Comparison of ENCODE assay signal across 15 cellular contexts in the genomic region with DNA sequence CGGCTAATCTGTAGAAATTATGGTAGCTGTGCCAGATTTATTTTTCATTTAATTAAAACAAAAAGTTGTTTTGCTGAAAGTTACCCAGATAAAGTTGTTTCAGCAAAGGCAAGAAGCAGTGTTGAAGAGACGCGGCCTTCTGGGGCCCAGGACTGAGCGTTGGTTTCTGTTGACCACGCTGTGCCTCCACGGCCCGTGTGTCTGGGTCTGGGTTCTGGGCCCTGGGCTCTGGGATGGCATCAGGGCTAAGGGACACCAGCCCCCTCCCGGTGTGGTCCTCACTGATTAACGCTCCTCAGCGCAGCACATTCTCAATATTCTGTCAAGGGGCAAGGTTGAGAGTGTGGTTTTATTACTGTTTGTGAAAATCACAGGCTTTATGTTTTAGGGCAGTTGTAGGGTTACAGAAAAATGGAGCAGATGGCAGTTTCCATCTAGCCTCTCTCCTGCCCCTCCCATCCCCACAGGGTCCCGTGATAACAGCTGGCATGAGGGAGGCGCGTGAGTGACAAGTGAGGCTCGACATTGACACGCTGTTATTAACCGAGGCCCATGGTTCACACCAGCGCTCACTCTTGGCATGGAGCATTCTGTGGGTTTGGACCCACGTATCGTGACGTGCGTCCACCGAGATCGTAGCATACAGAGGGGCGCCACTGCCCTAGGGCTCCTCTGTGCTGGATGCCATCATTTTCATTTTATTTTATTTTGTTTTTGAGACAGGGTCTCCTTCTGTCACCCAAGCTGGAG.
DNase-seq lines count a peak whose midpoint lies in the region; ATAC-seq, FAIRE-seq and TF ChIP-seq lines count a peak whose summit lies in the region.
"Had no signal": no experiment of that assay in that cellular context is flagged by ENCODE, and none has a peak within 500 bp of the region (broad histone marks: within the 10 kb centered on the region; RNA-seq: fewer than 3 reads in every experiment).

No MANE protein-coding gene starts in this region.

- FAIRE-seq in H1 (lab: Jason Lieb, UNC): no peak
- FAIRE-seq: A549, G401.6, GM12891 had no signal

- no peaks in the 10 kb centered on the region for H3K23me2 ChIP-seq in H1 (ENCODE audit: low read depth, low read length)

- H3K27ac ChIP-seq in BLaER1 (no peak overlapping the region), H1 (ENCODE audit: low read depth, low read length) (no peak overlapping the region)
- H3K27ac ChIP-seq: A549 had no signal

- H3K18ac ChIP-seq in H1 (ENCODE audit: extremely low read depth, low read length): no peak overlapping the region

- TF ChIP-seq RAD21 in H1 (IDR thresholded peaks at IDR 0.05 in 1 of 2, conservative IDR thresholded peaks at IDR 0.05 in 1 of 2; ENCODE audit: low read depth in 2 of 2, low read length in 2 of 2): no peak

- ATAC-seq in HG03457 (IDR thresholded peaks at IDR 0.05; ENCODE audit: unreplicated experiment): no peak
- ATAC-seq: A549, GM23338 had no signal

- no peak for TF ChIP-seq CTCF in H1 (IDR thresholded peaks at IDR 0.05; ENCODE audit: control extremely low read depth in 1 of 3, insufficient read depth in 1 of 3, low read depth in 1 of 3, low read length in 3 of 3)

- TF ChIP-seq EP300 in H1 (IDR thresholded peaks at IDR 0.05; ENCODE audit: borderline replicate concordance in 1 of 2, low read depth in 2 of 2, low read length in 2 of 2): no peak

- peaks cover 5% of the 10 kb centered on the region for H3K79me1 ChIP-seq in H1 (ENCODE audit: low read depth, low read length)

- H3K9ac ChIP-seq in BLaER1 (no peak overlapping the region), H1 (replicated peaks in 1 of 4; ENCODE audit: extremely low read depth in 1 of 4, low read depth in 3 of 4, low read length in 3 of 4) (no peak overlapping the region)

- peaks cover 18% of the 10 kb centered on the region for H3K9me3 ChIP-seq in BLaER1
- H3K9me3 ChIP-seq in H1 (ENCODE audit: insufficient read depth in 2 of 2, low read depth in 1 of 2, low read length in 1 of 2): peaks cover 2 to 3% of the 10 kb centered on the region in 2 experiments; a peak in 1 of 4 replicates
- H3K9me3 ChIP-seq: A549 had no signal

- H3K36me3 ChIP-seq in BLaER1 (no peaks in the 10 kb centered on the region; the same call in 1 of the 2 replicates), H1 (ENCODE audit: control insufficient read depth in 2 of 4, insufficient read depth in 4 of 4, low read length in 3 of 4) (no peaks in the 10 kb centered on the region)

- H3K23ac ChIP-seq in H1 (ENCODE audit: insufficient read length): no peak overlapping the region

- H4K91ac ChIP-seq in H1 (replicated peaks; ENCODE audit: insufficient read length, low read length): no peak overlapping the region

- H3K79me2 ChIP-seq in H1 (ENCODE audit: control insufficient read depth in 1 of 2, insufficient read depth in 2 of 2, low read length in 2 of 2): no peaks in the 10 kb centered on the region

- POLR2A ChIA-PET in H1 (lab: Charles Lee; ENCODE audit: partially characterized antibody): no interaction called here

- no peak for TF ChIP-seq POLR2A in H1 (IDR thresholded peaks at IDR 0.05; ENCODE audit: control extremely low read depth in 1 of 2, low read depth in 2 of 2, low read length in 2 of 2)

- no peak overlapping the region for H2BK120ac ChIP-seq in H1 (replicated peaks; ENCODE audit: low read depth, low read length)

- H2BK12ac ChIP-seq in H1 (ENCODE audit: low read depth, low read length): no peak overlapping the region

- H3K4me1 ChIP-seq in BLaER1 (peaks cover 50% of the 10 kb centered on the region), H1 (replicated peaks in 1 of 4; ENCODE audit: control insufficient read depth in 3 of 4, insufficient read depth in 4 of 4, low read length in 3 of 4) (no peaks in the 10 kb centered on the region)
- H3K4me1 ChIP-seq: A549 had no signal

- peaks cover 13% of the 10 kb centered on the region; the same call in 1 of the 2 replicates for H3K27me3 ChIP-seq in BLaER1
- H3K27me3 ChIP-seq in H1 (replicated peaks in 1 of 4; ENCODE audit: control insufficient read depth in 3 of 4, extremely low read depth in 1 of 4, insufficient read depth in 3 of 4, low read length in 3 of 4): no peaks in the 10 kb centered on the region

- H3K56ac ChIP-seq in H1 (replicated peaks; ENCODE audit: insufficient read length, low read depth, low read length): no peak overlapping the region

- peak overlapping the region; percentile 13; the same call in 1 of the 2 replicates for H2BK5ac ChIP-seq in H1 (ENCODE audit: low read depth, low read length)

- H3K14ac ChIP-seq in H1 (ENCODE audit: insufficient read length): no peak overlapping the region

- no peak overlapping the region for H4K8ac ChIP-seq in H1 (ENCODE audit: extremely low read depth, insufficient read depth, low read length)

- H2BK20ac ChIP-seq in H1 (ENCODE audit: low read length): no peak overlapping the region

- H4K20me1 ChIP-seq in BLaER1 (peaks cover 22% of the 10 kb centered on the region), H1 (replicated peaks in 1 of 2; ENCODE audit: control insufficient read depth in 1 of 2, insufficient read depth in 2 of 2, low read length in 2 of 2) (peaks cover 5 to 16% of the 10 kb centered on the region in 2 experiments)

- H3K4me3 ChIP-seq in BLaER1 (no peak overlapping the region), H1 (ENCODE audit: extremely low read depth in 1 of 4, insufficient read depth in 2 of 4, low read depth in 3 of 4, low read length in 4 of 4) (no peak overlapping the region)
- H3K4me3 ChIP-seq: A549, GM23338 had no signal

- no peak overlapping the region for H2AFZ ChIP-seq in H1 (ENCODE audit: low read length)
- H2AFZ ChIP-seq: GM23338 had no signal

- CTCF ChIA-PET in H1 (lab: Charles Lee; ENCODE audit: partially characterized antibody): interaction anchor here (0.8 kb wide), 1 partner anchor 12 kb away, joined by 3 read pairs; no protein-coding TSS in a partner anchor

- H3K4ac ChIP-seq in H1 (replicated peaks; ENCODE audit: insufficient read length, low read depth, low read length): no peak overlapping the region

- H2BK15ac ChIP-seq in H1 (ENCODE audit: low read length): no peak overlapping the region

- no peak overlapping the region for H4K5ac ChIP-seq in H1 (ENCODE audit: insufficient read length, low read depth, low read length)

- no peak overlapping the region for H2AK5ac ChIP-seq in H1 (ENCODE audit: low read depth, low read length)

- H3K4me2 ChIP-seq in BLaER1 (peak overlapping the region; percentile 74), H1 (ENCODE audit: insufficient read depth in 1 of 2, low read depth in 2 of 2, low read length in 2 of 2) (no peak overlapping the region)
- H3K4me2 ChIP-seq: A549, GM23338 had no signal

- 91% methylated on average over 24 of the region's 24 CpGs; no CpG with 5 or more reads in 1 of the 2 experiments for WGBS in H1 (ENCODE audit: extremely low coverage in 1 of 2, insufficient coverage in 1 of 2, insufficient read length in 1 of 2, insufficient replicate concordance in 2 of 2, low coverage in 1 of 2, low lambda C conversion rate in 2 of 2, missing lambda C conversion rate in 1 of 2), 2 experiments

- peak; percentile 85 for DNase-seq in NCI-H1694 (lab: John Stamatoyannopoulos, UW)
- peak; percentile 71 for DNase-seq in NCI-H524 treated with DMSO at 0.1 percent for 48 hours (lab: John Stamatoyannopoulos, UW)
- no peak for DNase-seq in H1 (ENCODE audit: low read depth in 1 of 2, low spot score in 2 of 2)
- DNase-seq in stimulated activated CD4-positive, alpha-beta T cell treated with anti-CD3 and anti-CD28 coated beads, Interleukin-1b, Interleukin-23, amount 100 ng/mL, for 48 hours: no peak
- DNase-seq in HuH-7.5 (ENCODE audit: low spot score): no peak
- DNase-seq: CD4-positive, CD25-positive, alpha-beta regulatory T cell; DMS79 treated with DMSO at 0.1 percent for 48 hours; EL; H9 had no signal

TF ChIP-seq in H1, 55 proteins besides CTCF, POLR2A, EP300 and RAD21:
- TF ChIP-seq SP4 (IDR thresholded peaks at IDR 0.05; ENCODE audit: low read length) (no peak), EZH2 (IDR thresholded peaks at IDR 0.05; ENCODE audit: low read depth, low read length, severe bottlenecking) (no peak), CREB1 (IDR thresholded peaks at IDR 0.05) (no peak), POLR2AphosphoS5 (IDR thresholded peaks at IDR 0.05; ENCODE audit: low read depth, low read length) (no peak), PHF8 (conservative IDR thresholded peaks at IDR 0.05; ENCODE audit: low read depth, low read length) (no peak), CHD2 (IDR thresholded peaks at IDR 0.05; ENCODE audit: low read length) (no peak)
TF ChIP-seq in H1: peak in this region for 0.

Comparison
In these comparisons a context has a peak if more than half of its experiments do, and no peak if none do; other contexts are left out.
1. DNase-seq: peak in NCI-H1694 (single experiment) and NCI-H524 treated with DMSO at 0.1 percent for 48 hours (single experiment); none in H1 (0 of 2), stimulated activated CD4-positive, alpha-beta T cell treated with anti-CD3 and anti-CD28 coated beads, Interleukin-1b, Interleukin-23, amount 100 ng/mL, for 48 hours (single experiment) and HuH-7.5 (single experiment).